10 cellular contexts compared by ENCODE assay signal in genomic region chr17:20435166-20435565, GRCh38. TPM values are rescaled to one million over a fixed set of nuclear protein-coding genes. Genes with fewer than 3 reads are reported as not detected.
"Had no signal": no experiment of that assay in that cellular context is flagged by ENCODE, and none has a peak within 500 bp of the region (broad histone marks: within the 10 kb centered on the region; RNA-seq: fewer than 3 reads in every experiment).

No MANE protein-coding gene starts in this region.

RNA-seq across cellular contexts. Expression of gene LGALS9B, which starts 32.2 kb away (rescaled TPM):
- total RNA-seq: subcutaneous adipose tissue, suprapubic skin, temporal lobe, testis, thyroid gland, tibial nerve, upper lobe of right lung, ureter, urinary bladder, uterus had no signal
